In genomic region chr17:68513932-68514331, GRCh38 we compare ENCODE assay signal across 8 cellular contexts. TPM values are rescaled to one million over a fixed set of nuclear protein-coding genes. Genes with fewer than 3 reads are reported as not detected.
A peak's percentile ranks its signal among the peaks of the same experiment; 100 is the strongest.
DNase-seq lines count a peak whose midpoint lies in the region; ATAC-seq and TF ChIP-seq lines count a peak whose summit lies in the region.

No MANE protein-coding gene starts in this region.

- H3K9ac ChIP-seq in DND-41 (ENCODE audit: low read depth, low read length) (peak overlapping the region; percentile 70), parathyroid adenoma (no peak overlapping the region)

- H2AFZ ChIP-seq in DND-41 (ENCODE audit: low read depth, low read length) (no peak overlapping the region), OCI-LY7 (ENCODE audit: low read length) (no peak overlapping the region), parathyroid adenoma (no peak overlapping the region)

- peaks cover 37% of the 10 kb centered on the region for H3K79me2 ChIP-seq in DND-41 (ENCODE audit: insufficient read depth, low read length)
- peaks cover 52% of the 10 kb centered on the region for H3K79me2 ChIP-seq in OCI-LY7 (ENCODE audit: insufficient read depth, low read depth, low read length)
- H3K79me2 ChIP-seq in parathyroid adenoma: peaks cover 37% of the 10 kb centered on the region

- intact Hi-C loops in OCI-LY7 (cut with micrococcal nuclease; ENCODE audit: unreplicated experiment): loop anchor here (2.0 to 5.0 kb wide), 5 partner anchors 23 to 1068 kb away; partner anchors contain the start of gene KPNA2

- no TSS peak for BruUV-seq in OCI-LY7 (replicated peaks; lab: Mats Ljungman, UMichigan)

- H3K36me3 ChIP-seq in DND-41 (ENCODE audit: insufficient read depth, low read length): peaks cover 38% of the 10 kb centered on the region
- peaks cover 52% of the 10 kb centered on the region for H3K36me3 ChIP-seq in OCI-LY7 (ENCODE audit: insufficient read depth, low read length)
- no peaks in the 10 kb centered on the region for H3K36me3 ChIP-seq in parathyroid adenoma (ENCODE audit: control insufficient read depth, insufficient read depth, low read length)

- peak overlapping the region in 1 of 2 experiments; percentile 80; a peak in 2 of 4 replicates for H3K4me3 ChIP-seq in DND-41 (ENCODE audit: low read depth in 1 of 2, low read length in 2 of 2)
- peak overlapping the region; percentile 90 for H3K4me3 ChIP-seq in OCI-LY7 (ENCODE audit: low read depth, low read length, poor library complexity, severe bottlenecking)
- H3K4me3 ChIP-seq in parathyroid adenoma (ENCODE audit: low read depth, low read length): peak overlapping the region; percentile 98

- H3K27ac ChIP-seq in DND-41 (ENCODE audit: low read length) (no peak overlapping the region; the same call in 1 of the 2 replicates), OCI-LY7 (ENCODE audit: low read depth, low read length, poor library complexity, severe bottlenecking) (no peak overlapping the region), epithelial cell of prostate (peak overlapping the region; percentile 88), parathyroid adenoma (peak overlapping the region; percentile 99)

- H3K27me3 ChIP-seq in DND-41 (ENCODE audit: insufficient read depth, low read length, poor library complexity) (no peaks in the 10 kb centered on the region), parathyroid adenoma (ENCODE audit: control insufficient read depth, insufficient read depth, low read length) (no peaks in the 10 kb centered on the region)

- POLR2A ChIA-PET in OCI-LY7 (lab: Charles Lee): interaction anchor here (0.6 to 0.8 kb wide), 2 partner anchors 15 to 829 kb away, joined by 3 read pairs; no protein-coding TSS in a partner anchor

- no peak for ATAC-seq in DND-41 (ENCODE audit: insufficient read depth, low read depth)
- no peak for ATAC-seq in GM21381 (IDR thresholded peaks at IDR 0.05; ENCODE audit: unreplicated experiment)

- H3K4me1 ChIP-seq in DND-41 (ENCODE audit: insufficient read depth, low read length) (peaks cover 38% of the 10 kb centered on the region), OCI-LY7 (ENCODE audit: insufficient read depth, low read length, poor library complexity, severe bottlenecking) (peaks cover 47% of the 10 kb centered on the region), parathyroid adenoma (peaks cover 23% of the 10 kb centered on the region)

- H3K4me2 ChIP-seq in DND-41 (ENCODE audit: insufficient read depth, low read length) (peak overlapping the region; percentile 96), OCI-LY7 (ENCODE audit: low read length) (peak overlapping the region; percentile 86), parathyroid adenoma (ENCODE audit: low read length) (peak overlapping the region; percentile 97)

- H4K20me1 ChIP-seq in DND-41 (ENCODE audit: insufficient read depth, low read length) (peaks cover 10% of the 10 kb centered on the region; the same call in 1 of the 2 replicates), OCI-LY7 (ENCODE audit: insufficient read depth, low read length) (peaks cover 26% of the 10 kb centered on the region)

- TF ChIP-seq CTCF in DND-41 (IDR thresholded peaks at IDR 0.05; ENCODE audit: borderline replicate concordance, extremely low read depth, low read length, poor library complexity, severe bottlenecking) (no peak), OCI-LY7 (conservative IDR thresholded peaks at IDR 0.05; ENCODE audit: low read length) (no peak), parathyroid adenoma (IDR thresholded peaks at IDR 0.05) (no peak)

- H3K9me3 ChIP-seq in DND-41 (ENCODE audit: insufficient read depth, low read length, severe bottlenecking) (no peaks in the 10 kb centered on the region), OCI-LY7 (ENCODE audit: low read length) (peaks cover 22% of the 10 kb centered on the region; the same call in 1 of the 2 replicates), parathyroid adenoma (ENCODE audit: control insufficient read depth, low read length) (no peaks in the 10 kb centered on the region)

- DNase-seq in DND-41 (no peak), OCI-LY7 (ENCODE audit: low spot score) (no peak), epithelial cell of prostate (ENCODE audit: low read depth, low spot score) (no peak), cerebellum (ENCODE audit: low spot score) (no peak), NCI-H1092 (lab: John Stamatoyannopoulos, UW) (no peak), foreskin melanocyte (no peak)

- CTCF ChIA-PET in OCI-LY7 (lab: Charles Lee; ENCODE audit: unreplicated experiment): no interaction called here

- no peaks in the 10 kb centered on the region for H3K9me2 ChIP-seq in OCI-LY7 (ENCODE audit: insufficient read depth, low read length)

RNA-seq across cellular contexts. Expression of gene PRKAR1A, which starts 1.7 kb away (rescaled TPM):
- 158 and 228 TPM in 2 replicates for total RNA-seq in OCI-LY7 (2014; rRNA removed; shearing (Covaris generic))
- 332 and 359 TPM in 2 replicates for total RNA-seq in OCI-LY7 (2022)
- total RNA-seq in cerebellum: 244 TPM

RNA-seq across cellular contexts. Expression of gene WIPI1, which starts 56.6 kb away (rescaled TPM):
- total RNA-seq in OCI-LY7 (2014; rRNA removed; shearing (Covaris generic)): 31.7 and 34.4 TPM in 2 replicates
- 43.5 and 59.2 TPM in 2 replicates for total RNA-seq in OCI-LY7 (2022)
- total RNA-seq in cerebellum: 18.8 TPM

Comparison
In these comparisons a context has a peak if more than half of its experiments do, and no peak if none do; other contexts are left out.
1. H3K27ac ChIP-seq: peak in epithelial cell of prostate (single experiment) and parathyroid adenoma (single experiment); none in DND-41 (single experiment) and OCI-LY7 (single experiment).
2. Peak in every context shown above with its lines, with median percentiles within 50 percentile points of each other: H3K4me2 ChIP-seq.